ENCODE assay signal across 8 cellular contexts in the genomic region with DNA sequence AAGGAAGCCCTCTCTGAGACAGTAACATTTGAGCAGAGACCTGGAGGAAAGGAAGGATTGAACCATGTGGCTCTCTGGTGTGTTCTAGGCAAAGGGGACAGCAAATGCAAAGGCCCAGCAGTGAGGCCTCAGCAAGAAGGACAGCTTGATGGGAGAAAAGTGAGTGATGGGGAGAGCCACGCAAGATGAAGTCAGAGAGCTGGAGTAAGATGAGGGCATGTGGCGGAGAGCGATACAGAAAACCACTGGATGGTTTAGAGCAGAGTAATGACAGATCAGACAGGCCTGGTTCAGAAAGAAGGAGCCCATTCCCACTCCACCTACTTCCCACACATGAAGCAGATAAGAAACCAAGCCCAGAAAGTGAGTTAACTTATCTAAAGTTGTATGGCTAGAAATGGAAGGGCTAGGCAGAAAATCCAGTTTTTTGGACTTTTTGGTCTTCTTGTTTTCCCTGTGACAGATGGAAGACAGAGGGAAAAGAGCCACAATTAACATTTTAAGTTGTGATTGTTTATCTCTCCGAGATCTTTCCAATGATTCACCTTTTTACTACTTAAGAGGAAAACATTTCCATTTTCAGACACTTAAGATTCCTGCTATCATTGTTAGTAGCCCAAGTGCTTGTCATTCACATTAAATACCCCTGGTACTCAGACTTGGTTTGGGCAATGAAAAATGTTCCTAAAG. TPM values are rescaled to one million over a fixed set of nuclear protein-coding genes. Genes with fewer than 3 reads are reported as not detected.
DNase-seq lines count a peak whose midpoint lies in the region; ATAC-seq, FAIRE-seq and TF ChIP-seq lines count a peak whose summit lies in the region.

No MANE protein-coding gene starts in this region.

- FAIRE-seq in K562 (lab: Jason Lieb, UNC) (peak; percentile 83), frontal cortex (lab: Jason Lieb, UNC) (no peak)

- POLR2A ChIA-PET in K562 (lab: Yijun Ruan, JAX), result interaction anchor here (0.7 to 2.5 kb wide), 2 partner anchors 14 kb away, joined by 3 to 8 read pairs; no protein-coding TSS in a partner anchor

- peak; percentile 28; the same call in 1 of the 2 replicates for TF ChIP-seq EP300 in K562 (IDR thresholded peaks at IDR 0.05; ENCODE audit: low read length)

- WGBS in K562 (ENCODE audit: insufficient coverage, low coverage, missing lambda C conversion rate), result 2% methylated on average over 4 of the region's 4 CpGs

- H2AFZ ChIP-seq in K562 (ENCODE audit: low read depth, low read length), result peak overlapping the region; percentile 74

- TF ChIP-seq CTCF in HFF-Myc (IDR thresholded peaks at IDR 0.05; ENCODE audit: low read depth, low read length, missing control alignments), result no peak
- no peak for TF ChIP-seq CTCF in K562 (IDR thresholded peaks at IDR 0.05 in 2 of 3, conservative IDR thresholded peaks at IDR 0.05 in 1 of 3; ENCODE audit: insufficient read depth in 2 of 3, low read depth in 1 of 3, low read length in 3 of 3)

- no TSS peak for BruUV-seq in K562 (replicated peaks; lab: Mats Ljungman, UMichigan)

- peaks cover 12 to 46% of the 10 kb centered on the region in 2 experiments for H3K4me1 ChIP-seq in K562 (replicated peaks in 1 of 2; ENCODE audit: control insufficient read depth in 2 of 2, insufficient read depth in 2 of 2, low read length in 2 of 2)
- peaks cover 20% of the 10 kb centered on the region for H3K4me1 ChIP-seq in mononuclear cell (ENCODE audit: insufficient read depth, low read length)

- no peaks in the 10 kb centered on the region for H3K9me1 ChIP-seq in K562 (ENCODE audit: control insufficient read depth, insufficient read depth, low read length)

- peak overlapping the region in 1 of 2 experiments; percentile 55; a peak in 2 of 4 replicates for H3K9ac ChIP-seq in K562 (ENCODE audit: insufficient read depth in 1 of 2, low read depth in 2 of 2, low read length in 2 of 2)

- no peak for TF ChIP-seq POLR2A in K562 (conservative IDR thresholded peaks at IDR 0.05)

- H3K27me3 ChIP-seq in K562 (ENCODE audit: control insufficient read depth in 2 of 2, insufficient read depth in 2 of 2, low read length in 2 of 2) (no peaks in the 10 kb centered on the region), mononuclear cell (ENCODE audit: insufficient read depth, low read length) (peaks cover 41% of the 10 kb centered on the region)

- no peak for TF ChIP-seq RAD21 in K562 (CRISPR knock-in tag; conservative IDR thresholded peaks at IDR 0.05 in 1 of 2, IDR thresholded peaks at IDR 0.05 in 1 of 2)

- DNase-seq in A172 (ENCODE audit: low spot score), result peak; percentile 14
- DNase-seq in HFF-Myc (ENCODE audit: extremely low read depth, low read depth), result no peak
- peak; percentile 41 to 77 (median 53) for DNase-seq in K562 (ENCODE audit: extremely low read depth in 1 of 4, low spot score in 3 of 4)
- DNase-seq in islet precursor cell, result no peak
- no peak for DNase-seq in CD1c-positive myeloid dendritic cell (ENCODE audit: extremely low spot score)
- DNase-seq in frontal cortex (ENCODE audit: low spot score in 2 of 2), result no peak
- DNase-seq in NK-92 (lab: John Stamatoyannopoulos, UW; ENCODE audit: unreplicated experiment), result no peak

- intact Hi-C loops in K562 (cut with micrococcal nuclease), result no loop called here

- H3K27ac ChIP-seq in K562 (ENCODE audit: extremely low read depth, low read depth, low read length), result peak overlapping the region; percentile 77

- peak; percentile 63 for ATAC-seq in K562

- H3K4me3 ChIP-seq in HFF-Myc (replicated peaks; ENCODE audit: low read depth, low read length), result peak overlapping the region; percentile 54
- peak overlapping the region; percentile 55 for H3K4me3 ChIP-seq in K562
- peak overlapping the region; percentile 35 for H3K4me3 ChIP-seq in mononuclear cell (ENCODE audit: low read length)

- CTCF ChIA-PET in K562 (lab: Yijun Ruan, JAX; ENCODE audit: low intra/inter-chr PET ratio), result interaction anchor here (0.6 kb wide), 1 partner anchor 155 kb away, joined by 3 read pairs; no protein-coding TSS in a partner anchor

- peak overlapping the region; percentile 63 for H3K4me2 ChIP-seq in K562 (ENCODE audit: insufficient read depth, low read length)

- no peaks in the 10 kb centered on the region; the same call in 2 of the 3 replicates for H3K79me2 ChIP-seq in K562 (ENCODE audit: control insufficient read depth, insufficient read depth, low read length)

- no peaks in the 10 kb centered on the region; the same call in 2 of the 3 replicates for H3K36me3 ChIP-seq in K562 (ENCODE audit: control insufficient read depth, insufficient read depth, low read length)

- H4K20me1 ChIP-seq in K562 (replicated peaks; ENCODE audit: control insufficient read depth, insufficient read depth, low read length), result no peaks in the 10 kb centered on the region

- H3K9me3 ChIP-seq in K562 (replicated peaks; ENCODE audit: control insufficient read depth, insufficient read depth, low read depth, low read length) (peaks cover 9% of the 10 kb centered on the region; the same call in 1 of the 2 replicates), mononuclear cell (ENCODE audit: low read depth, low read length) (no peaks in the 10 kb centered on the region)

- in situ Hi-C loops in K562 (cut with MboI), result no loop called here

TF ChIP-seq in K562, 482 proteins besides CTCF, POLR2A, EP300 and RAD21 (continues in another document):
- TF ChIP-seq, protein P1, sequence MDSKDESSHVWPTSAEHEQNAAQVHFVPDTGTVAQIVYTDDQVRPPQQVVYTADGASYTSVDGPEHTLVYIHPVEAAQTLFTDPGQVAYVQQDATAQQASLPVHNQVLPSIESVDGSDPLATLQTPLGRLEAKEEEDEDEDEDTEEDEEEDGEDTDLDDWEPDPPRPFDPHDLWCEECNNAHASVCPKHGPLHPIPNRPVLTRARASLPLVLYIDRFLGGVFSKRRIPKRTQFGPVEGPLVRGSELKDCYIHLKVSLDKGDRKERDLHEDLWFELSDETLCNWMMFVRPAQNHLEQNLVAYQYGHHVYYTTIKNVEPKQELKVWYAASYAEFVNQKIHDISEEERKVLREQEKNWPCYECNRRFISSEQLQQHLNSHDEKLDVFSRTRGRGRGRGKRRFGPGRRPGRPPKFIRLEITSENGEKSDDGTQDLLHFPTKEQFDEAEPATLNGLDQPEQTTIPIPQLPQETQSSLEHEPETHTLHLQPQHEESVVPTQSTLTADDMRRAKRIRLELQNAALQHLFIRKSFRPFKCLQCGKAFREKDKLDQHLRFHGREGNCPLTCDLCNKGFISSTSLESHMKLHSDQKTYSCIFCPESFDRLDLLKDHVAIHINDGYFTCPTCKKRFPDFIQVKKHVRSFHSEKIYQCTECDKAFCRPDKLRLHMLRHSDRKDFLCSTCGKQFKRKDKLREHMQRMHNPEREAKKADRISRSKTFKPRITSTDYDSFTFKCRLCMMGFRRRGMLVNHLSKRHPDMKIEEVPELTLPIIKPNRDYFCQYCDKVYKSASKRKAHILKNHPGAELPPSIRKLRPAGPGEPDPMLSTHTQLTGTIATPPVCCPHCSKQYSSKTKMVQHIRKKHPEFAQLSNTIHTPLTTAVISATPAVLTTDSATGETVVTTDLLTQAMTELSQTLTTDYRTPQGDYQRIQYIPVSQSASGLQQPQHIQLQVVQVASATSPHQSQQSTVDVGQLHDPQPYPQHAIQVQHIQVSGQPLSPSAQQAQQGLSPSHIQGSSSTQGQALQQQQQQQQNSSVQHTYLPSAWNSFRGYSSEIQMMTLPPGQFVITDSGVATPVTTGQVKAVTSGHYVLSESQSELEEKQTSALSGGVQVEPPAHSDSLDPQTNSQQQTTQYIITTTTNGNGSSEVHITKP (IDR thresholded peaks at IDR 0.05; ENCODE audit: partially characterized antibody), result peak; percentile 75

RNA-seq across cellular contexts. Expression of a gene that starts 0.7 kb away (rescaled TPM):
- 11.6 and 13.9 TPM in 2 replicates for total RNA-seq in A172 (2014; rRNA removed; shearing (Covaris generic))
- 3.4 and 5.0 TPM in 2 replicates for total RNA-seq in K562 (2011; cell fraction: chromatin; rRNA removed; ENCODE audit: low replicate concordance)
- 2.8 TPM in 2 replicates for total RNA-seq in K562 (2011; cell fraction: nucleolus; rRNA removed)
- total RNA-seq in K562 (2011; cell fraction: nucleoplasm; rRNA removed), result 2.8 and 3.2 TPM in 2 replicates
- total RNA-seq in K562 (2014; rRNA removed) (4.2 and 5.7 TPM in 2 replicates), K562 (2014; rRNA removed; fragmentation: Illumina TruSeq; extraction: Trizol) (0.80 and 0.98 TPM in 2 replicates), K562 (2015; rRNA removed; fragmentation: Illumina TruSeq; extraction: Trizol) (1.3 and 1.4 TPM in 2 replicates), K562 (2021) (3.9 TPM in 2 replicates), mononuclear cell (9.7 TPM), frontal cortex (21.6 TPM)
- polyA plus RNA-seq in K562 (2011; rRNA removed) (1.1 and 1.4 TPM in 2 replicates), K562 (2014; fragmentation: Illumina TruSeq; extraction: Trizol) (1.5 and 2.1 TPM in 2 replicates), K562 (2014; fragmentation: Nextera tagmentation; extraction: Ambion mirVana) (under 1 TPM; 0.03 to 0.08 TPM), K562 (2014; rRNA removed) (2.1 and 2.8 TPM in 2 replicates)
- polyA plus RNA-seq in K562 (2011; cell fraction: cytosol; rRNA removed), result 1.2 and 3.1 TPM in 2 replicates
- 3.4 and 6.9 TPM in 2 replicates for polyA plus RNA-seq in K562 (2011; cell fraction: nucleus; rRNA removed)
- 1.4 and 2.6 TPM in 2 replicates for polyA plus RNA-seq in K562 (2012)
- polyA minus RNA-seq in K562 (2011; rRNA and poly(A)+ RNA removed), result 0.69 and 0.91 TPM in 2 replicates
- polyA minus RNA-seq in K562 (2011; cell fraction: cytosol; rRNA and poly(A)+ RNA removed), result 2.2 and 2.4 TPM in 2 replicates
- 1.3 and 1.6 TPM in 2 replicates for polyA minus RNA-seq in K562 (2011; cell fraction: nucleus; rRNA and poly(A)+ RNA removed)

RNA-seq across cellular contexts. Expression of a gene that starts 39.5 kb away (rescaled TPM):
- total RNA-seq in A172 (2014; rRNA removed; shearing (Covaris generic)), result 0.07 and 0.90 TPM in 2 replicates
- total RNA-seq in K562 (2011; cell fraction: chromatin; rRNA removed; ENCODE audit: low replicate concordance), result 1.6 and 7.8 TPM in 2 replicates
- total RNA-seq in K562 (2011; cell fraction: nucleolus; rRNA removed), result 1.5 and 2.0 TPM in 2 replicates
- total RNA-seq in K562 (2011; cell fraction: nucleoplasm; rRNA removed), result 3.7 and 4.1 TPM in 2 replicates
- total RNA-seq in K562 (2014; rRNA removed) (0.45 TPM in 2 replicates), K562 (2014; rRNA removed; fragmentation: Illumina TruSeq; extraction: Trizol) (0.44 and 1.1 TPM in 2 replicates), K562 (2015; rRNA removed; fragmentation: Illumina TruSeq; extraction: Trizol) (0.23 and 0.29 TPM in 2 replicates), K562 (2021) (1.3 and 1.7 TPM in 2 replicates), mononuclear cell (0.10 TPM), frontal cortex (under 0.01 TPM)
- polyA plus RNA-seq in K562 (2011; rRNA removed) (1.4 and 1.7 TPM in 2 replicates), K562 (2014; fragmentation: Illumina TruSeq; extraction: Trizol) (0.65 and 0.69 TPM in 2 replicates), K562 (2014; fragmentation: Nextera tagmentation; extraction: Ambion mirVana) (under 1 TPM in 1 of 2 experiments, not detected in 1; 0.17 TPM), K562 (2014; rRNA removed) (0.24 and 0.42 TPM in 2 replicates)
- polyA plus RNA-seq in K562 (2011; cell fraction: cytosol; rRNA removed), result 0.03 and 0.24 TPM in 2 replicates
- polyA plus RNA-seq in K562 (2011; cell fraction: nucleus; rRNA removed), result 0.82 and 1.4 TPM in 2 replicates
- 0.42 and 0.53 TPM in 2 replicates for polyA plus RNA-seq in K562 (2012)
- polyA minus RNA-seq in K562 (2011; rRNA and poly(A)+ RNA removed), result 2.1 and 2.6 TPM in 2 replicates
- polyA minus RNA-seq in K562 (2011; cell fraction: cytosol; rRNA and poly(A)+ RNA removed), result 0.86 and 1.2 TPM in 2 replicates
- 2.0 and 3.7 TPM in 2 replicates for polyA minus RNA-seq in K562 (2011; cell fraction: nucleus; rRNA and poly(A)+ RNA removed)

Comparison
In these comparisons a context has a peak if more than half of its experiments do, and no peak if none do; other contexts are left out.
1. DNase-seq: peak in A172 (single experiment) and K562 (4 of 4); none in HFF-Myc (single experiment), islet precursor cell (single experiment), CD1c-positive myeloid dendritic cell (single experiment), frontal cortex (0 of 2) and NK-92 (single experiment).
2. Peak in every context shown above with its lines, with median percentiles within 50 percentile points of each other: H3K4me3 ChIP-seq.